In genomic region chrX:33379839-33380238, GRCh38 we compare ENCODE assay signal across 22 cellular contexts.
A peak's percentile ranks its signal among the peaks of the same experiment; 100 is the strongest.
DNase-seq lines count a peak whose midpoint lies in the region; ATAC-seq and TF ChIP-seq lines count a peak whose summit lies in the region.
"Had no signal": no experiment of that assay in that cellular context is flagged by ENCODE, and none has a peak within 500 bp of the region (broad histone marks: within the 10 kb centered on the region; RNA-seq: fewer than 3 reads in every experiment).

No MANE protein-coding gene starts in this region.

- no peaks in the 10 kb centered on the region for H3K27me3 ChIP-seq in naive thymus-derived CD4-positive, alpha-beta T cell (ENCODE audit: control insufficient read depth in 2 of 2, insufficient read depth in 2 of 2, low read length in 2 of 2)
- H3K27me3 ChIP-seq: SJSA1 had no signal

- no peak overlapping the region for H3K4me3 ChIP-seq in choroid plexus epithelial cell (ENCODE audit: low read depth, low read length)
- no peak overlapping the region for H3K4me3 ChIP-seq in naive thymus-derived CD4-positive, alpha-beta T cell (ENCODE audit: low read length)
- H3K4me3 ChIP-seq: BLaER1, SJSA1 had no signal

- H3K9me3 ChIP-seq in naive thymus-derived CD4-positive, alpha-beta T cell (ENCODE audit: control insufficient read depth in 2 of 3, low read length in 3 of 3), result no peaks in the 10 kb centered on the region
- H3K9me3 ChIP-seq: BLaER1, Caco-2, SJSA1 had no signal

- DNase-seq in NCI-H226, result peak; percentile 28
- peak; percentile 1 for DNase-seq in choroid plexus epithelial cell (ENCODE audit: low read depth)
- peak; percentile 57 for DNase-seq in mucosa of gallbladder (ENCODE audit: low spot score)
- no peak for DNase-seq in naive thymus-derived CD4-positive, alpha-beta T cell
- no peak for DNase-seq in HEK293T (ENCODE audit: extremely low spot score)
- DNase-seq: CD4-positive, alpha-beta memory T cell; DND-41; H7; KBM-7; MV-4-11; NCI-H1105 treated with DMSO at 0.1 percent for 48 hours; NCI-H2081; NCI-H2171; NCI-H526; OCI-M1 had no signal

- no peaks in the 10 kb centered on the region for H3K36me3 Mint-ChIP-seq in naive thymus-derived CD4-positive, alpha-beta T cell
- H3K36me3 Mint-ChIP-seq: CD4-positive, alpha-beta memory T cell had no signal

- no peaks in the 10 kb centered on the region for H3K4me1 ChIP-seq in naive thymus-derived CD4-positive, alpha-beta T cell (ENCODE audit: control insufficient read depth in 2 of 2, insufficient read depth in 2 of 2, low read length in 2 of 2)
- H3K4me1 ChIP-seq: BLaER1, Caco-2, SJSA1 had no signal

- H3K4me3 Mint-ChIP-seq in naive thymus-derived CD4-positive, alpha-beta T cell, result no peak overlapping the region
- H3K4me3 Mint-ChIP-seq: CD4-positive, alpha-beta memory T cell had no signal

- CTCF ChIA-PET in naive thymus-derived CD4-positive, alpha-beta T cell (lab: Charles Lee), result no interaction called here
- CTCF ChIA-PET in HEK293T (lab: Yijun Ruan, JAX), result no interaction called here

- no peaks in the 10 kb centered on the region for H3K36me3 ChIP-seq in naive thymus-derived CD4-positive, alpha-beta T cell (ENCODE audit: control insufficient read depth in 2 of 3, insufficient read depth in 3 of 3, low read length in 3 of 3)
- H3K36me3 ChIP-seq: BLaER1, SJSA1 had no signal

- no peaks in the 10 kb centered on the region for H3K4me1 Mint-ChIP-seq in naive thymus-derived CD4-positive, alpha-beta T cell
- H3K4me1 Mint-ChIP-seq: CD4-positive, alpha-beta memory T cell had no signal

- H3K27me3 Mint-ChIP-seq in naive thymus-derived CD4-positive, alpha-beta T cell, result no peaks in the 10 kb centered on the region
- H3K27me3 Mint-ChIP-seq: CD4-positive, alpha-beta memory T cell had no signal

- H3K27ac ChIP-seq in naive thymus-derived CD4-positive, alpha-beta T cell (ENCODE audit: low read depth, low read length), result no peak overlapping the region
- H3K27ac ChIP-seq: BLaER1, HL-60, SJSA1 had no signal

- no peak for ATAC-seq in naive thymus-derived CD4-positive, alpha-beta T cell
- ATAC-seq in HG03469 (IDR thresholded peaks at IDR 0.05; ENCODE audit: unreplicated experiment) (no peak), HG03460 (IDR thresholded peaks at IDR 0.05; ENCODE audit: unreplicated experiment) (no peak)
- ATAC-seq: Right ventricle myocardium inferior had no signal

- POLR2A ChIA-PET in naive thymus-derived CD4-positive, alpha-beta T cell (lab: Charles Lee), result no interaction called here
- POLR2A ChIA-PET in HEK293T (lab: Yijun Ruan, JAX), result no interaction called here

- intact Hi-C loops in naive thymus-derived CD4-positive, alpha-beta T cell (cut with micrococcal nuclease), result no loop called here

- peaks cover 0 to 9% (median 0%) of the 10 kb centered on the region in 11 donors for H3K9me3 Mint-ChIP-seq in naive thymus-derived CD4-positive, alpha-beta T cell

- no peak overlapping the region for H3K27ac Mint-ChIP-seq in naive thymus-derived CD4-positive, alpha-beta T cell
- H3K27ac Mint-ChIP-seq: CD4-positive, alpha-beta memory T cell had no signal

- TF ChIP-seq CTCF in choroid plexus epithelial cell (conservative IDR thresholded peaks at IDR 0.05; ENCODE audit: low read depth, low read length), result no peak

TF ChIP-seq in HEK293T, 16 proteins besides CTCF, POLR2A, EP300 and RAD21:
- TF ChIP-seq SUZ12 (IDR thresholded peaks at IDR 0.05) (no peak), HDGF (IDR thresholded peaks at IDR 0.05; ENCODE audit: borderline replicate concordance) (no peak), ZNF384 (IDR thresholded peaks at IDR 0.05) (no peak), NFRKB (IDR thresholded peaks at IDR 0.05) (no peak), L3MBTL2 (conservative IDR thresholded peaks at IDR 0.05) (no peak), SP1 (IDR thresholded peaks at IDR 0.05) (no peak), CTBP1 (IDR thresholded peaks at IDR 0.05; ENCODE audit: borderline replicate concordance) (no peak)

Comparison
In these comparisons a context has a peak if more than half of its experiments do, and no peak if none do; other contexts are left out.
1. DNase-seq: peak in NCI-H226 (single experiment), choroid plexus epithelial cell (single experiment) and mucosa of gallbladder (single experiment); none in naive thymus-derived CD4-positive, alpha-beta T cell (0 of 9) and HEK293T (single experiment).